11 cellular contexts compared by ENCODE assay signal in genomic region chr16:73231969-73232554, GRCh38.
DNase-seq lines count a peak whose midpoint lies in the region; TF ChIP-seq lines count a peak whose summit lies in the region.
"Had no signal": no experiment of that assay in that cellular context is flagged by ENCODE, and none has a peak within 500 bp of the region (broad histone marks: within the 10 kb centered on the region; RNA-seq: fewer than 3 reads in every experiment).

No MANE protein-coding gene starts in this region.

- in situ Hi-C loops in astrocyte of the cerebellum (cut with HindIII; ENCODE audit: low sequenced_read_pairs), result no loop called here

- intact Hi-C loops in left ventricle myocardium inferior (cut with micrococcal nuclease), result no loop called here

- H3K27ac ChIP-seq in HEK293 (ENCODE audit: extremely low read depth, low read depth, low read length) (no peak overlapping the region), left ventricle myocardium inferior (replicated peaks) (peak overlapping the region; percentile 12)

- TF ChIP-seq CTCF in HEK293 (tag by site-specific recombination; IDR thresholded peaks at IDR 0.05) (no peak), astrocyte of the cerebellum (IDR thresholded peaks at IDR 0.05; ENCODE audit: low read depth, low read length, missing control alignments) (no peak), left ventricle myocardium inferior (IDR thresholded peaks at IDR 0.05; ENCODE audit: borderline replicate concordance) (no peak)

- no peak overlapping the region for H3K4me3 ChIP-seq in HEK293 (ENCODE audit: low read depth, low read length)
- peak overlapping the region; percentile 46 for H3K4me3 ChIP-seq in astrocyte of the cerebellum (ENCODE audit: low read depth, low read length)
- peak overlapping the region; percentile 54 for H3K4me3 ChIP-seq in left ventricle myocardium inferior

- CTCF ChIA-PET in HEK293 (lab: Yijun Ruan, JAX), result interaction anchor here (0.7 to 1.1 kb wide), 2 partner anchors 55 to 647 kb away, joined by 3 to 4 read pairs; no protein-coding TSS in a partner anchor

- H3K4me1 ChIP-seq in HEK293 (ENCODE audit: control insufficient read depth, insufficient read depth, low read length) (peaks cover 4% of the 10 kb centered on the region), left ventricle myocardium inferior (peaks cover 24% of the 10 kb centered on the region)

- H3K27me3 ChIP-seq in left ventricle myocardium inferior (ENCODE audit: low read depth), result peaks cover 29% of the 10 kb centered on the region

- H3K9me3 ChIP-seq in HEK293 (ENCODE audit: control insufficient read depth, insufficient read depth, low read depth, low read length) (no peaks in the 10 kb centered on the region), left ventricle myocardium inferior (replicated peaks) (no peaks in the 10 kb centered on the region)

- no peak for DNase-seq in astrocyte of the cerebellum (ENCODE audit: low read depth)
- DNase-seq in left ventricle myocardium inferior, result no peak
- peak; percentile 38 for DNase-seq in retina
- no peak for DNase-seq in NCI-H82 treated with DMSO at 0.1 percent for 48 hours (lab: John Stamatoyannopoulos, UW; ENCODE audit: unreplicated experiment)
- no peak for DNase-seq in activated CD4-positive, alpha-beta T cell treated with anti-CD3 and anti-CD28 coated beads, Interleukin-2, amount 50 U/mL, for 1 hour
- no peak for DNase-seq in OCI-M1 (lab: John Stamatoyannopoulos, UW)
- no peak for DNase-seq in HPDE6-E6E7 (ENCODE audit: extremely low spot score)
- DNase-seq: COR-L47; natural killer cell; stimulated activated naive CD8-positive, alpha-beta T cell treated with anti-CD3 and anti-CD28 coated beads, Interleukin-15, Interleukin-2, amounts not matched to agents 100 U/mL and 50 U/mL, for 24 hours had no signal

- POLR2A ChIA-PET in HEK293 (lab: Yijun Ruan, JAX), result interaction anchor here (0.9 kb wide), 1 partner anchor 22 kb away, joined by 3 read pairs; no protein-coding TSS in a partner anchor

- H3K36me3 ChIP-seq in HEK293 (ENCODE audit: control insufficient read depth in 2 of 2, insufficient read depth in 1 of 2, low read length in 2 of 2) (no peaks in the 10 kb centered on the region), left ventricle myocardium inferior (no peaks in the 10 kb centered on the region)

TF ChIP-seq in HEK293, 187 proteins besides CTCF, POLR2A, EP300 and RAD21:
- TF ChIP-seq ZNF16 (tag by site-specific recombination; IDR thresholded peaks at IDR 0.05; ENCODE audit: low read depth) (peak; percentile 74; the same call in 1 of the 2 replicates), ZNF654 (tag by site-specific recombination; IDR thresholded peaks at IDR 0.05; ENCODE audit: low read depth) (no peak), ZNF830 (tag by site-specific recombination; IDR thresholded peaks at IDR 0.05; ENCODE audit: low read depth) (no peak)
